ENCODE assay signal across 12 cellular contexts in the genomic region with DNA sequence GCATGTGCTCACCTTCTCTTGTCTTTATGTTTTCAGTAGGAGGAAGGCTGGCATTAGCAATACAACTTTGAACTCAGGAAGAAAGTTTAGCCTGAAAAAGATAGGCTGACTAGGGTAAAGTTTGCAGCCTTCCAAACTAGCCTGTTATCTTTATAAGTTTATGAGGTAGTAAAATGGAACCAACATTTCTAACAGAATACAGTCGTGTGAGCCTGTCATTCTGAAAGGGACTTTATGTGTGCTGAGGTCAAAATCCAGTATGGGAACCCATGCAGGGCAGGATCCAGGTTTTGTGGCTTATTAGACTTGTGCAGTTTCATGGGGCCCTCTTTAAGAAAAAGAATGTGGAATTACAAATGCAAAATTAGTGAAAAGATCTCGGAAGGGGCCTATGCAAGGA.
DNase-seq lines count a peak whose midpoint lies in the region; ATAC-seq, FAIRE-seq and TF ChIP-seq lines count a peak whose summit lies in the region.
"Had no signal": no experiment of that assay in that cellular context is flagged by ENCODE, and none has a peak within 500 bp of the region (broad histone marks: within the 10 kb centered on the region; RNA-seq: fewer than 3 reads in every experiment).

No MANE protein-coding gene starts in this region.

- in situ Hi-C loops in transverse colon (cut with MboI; ENCODE audit: low pct_ligation_motif_present in 1 of 4, low pct_unique_long_range_greater_than_20kb in 1 of 4, low sequenced_read_pairs in 3 of 4) = no loop called here

- TF ChIP-seq POLR2A in H54 (IDR thresholded peaks at IDR 0.05; ENCODE audit: low read depth, low read length) (no peak), transverse colon (IDR thresholded peaks at IDR 0.05) (no peak)

- intact Hi-C loops in left colon (cut with DNase I, micrococcal nuclease) (no loop called here), transverse colon (cut with DNase I; ENCODE audit: low total_unique reads) (no loop called here)

- H3K27ac ChIP-seq in transverse colon = peak overlapping the region; percentile 40 to 67 (median 50)
- H3K27ac ChIP-seq in SJCRH30 = no peak overlapping the region

- no peak overlapping the region for H3K4me2 ChIP-seq in Loucy (ENCODE audit: low read depth, low read length, poor library complexity, severe bottlenecking)

- H2AFZ ChIP-seq in Loucy (ENCODE audit: low read length) = peak overlapping the region; percentile 14

- H3K9ac ChIP-seq in Loucy (ENCODE audit: low read depth, low read length, poor library complexity, severe bottlenecking) = no peak overlapping the region

- H3K9me2 ChIP-seq in Loucy (replicated peaks; ENCODE audit: low read depth, low read length) = no peaks in the 10 kb centered on the region

- H3K4me3 ChIP-seq in Loucy (ENCODE audit: low read length, poor library complexity, severe bottlenecking) (no peak overlapping the region), transverse colon (no peak overlapping the region), SJCRH30 (no peak overlapping the region)

- DNase-seq in H54 (ENCODE audit: insufficient read length, low spot score) (no peak), left colon (peak in 1 of 2 donors; percentile 16), transverse colon (peak; percentile 33), glomerular visceral epithelial cell (ENCODE audit: extremely low spot score) (no peak), SJCRH30 (no peak)
- DNase-seq: CD8-positive, alpha-beta memory T cell; HCEC 1CT had no signal

- H4K20me1 ChIP-seq in Loucy (ENCODE audit: insufficient read depth, low read length, poor library complexity, severe bottlenecking) = no peaks in the 10 kb centered on the region

- peak; percentile 64 for FAIRE-seq in H54 (lab: Jason Lieb, UNC)
- FAIRE-seq: A204.1, GM18507, H1 had no signal

- H3K4me1 ChIP-seq in Loucy (ENCODE audit: insufficient read depth, low read length, poor library complexity, severe bottlenecking) (peaks cover 18% of the 10 kb centered on the region), transverse colon (peaks cover 0 to 33% (median 7%) of the 10 kb centered on the region in 4 donors), SJCRH30 (no peaks in the 10 kb centered on the region)

- H3K27me3 ChIP-seq in Loucy (ENCODE audit: insufficient read depth, low read length, poor library complexity, severe bottlenecking) (no peaks in the 10 kb centered on the region), transverse colon (no peaks in the 10 kb centered on the region), SJCRH30 (no peaks in the 10 kb centered on the region)

- WGBS in transverse colon (ENCODE audit: low coverage in 1 of 2), 2 donors = 52 to 58% methylated on average over 2 of the region's 2 CpGs

- H3K36me3 ChIP-seq in Loucy (ENCODE audit: insufficient read depth, low read length) (no peaks in the 10 kb centered on the region), transverse colon (no peaks in the 10 kb centered on the region), SJCRH30 (no peaks in the 10 kb centered on the region)

- H3F3A ChIP-seq in Loucy (ENCODE audit: low read depth) = no peaks in the 10 kb centered on the region

- peak; percentile 99 for ATAC-seq in left colon
- no peak for ATAC-seq in GM19452 (IDR thresholded peaks at IDR 0.05; ENCODE audit: unreplicated experiment)

- TF ChIP-seq EP300 in transverse colon (IDR thresholded peaks at IDR 0.05; ENCODE audit: low read depth) = no peak

- TF ChIP-seq CTCF in Loucy (conservative IDR thresholded peaks at IDR 0.05; ENCODE audit: low read length) (no peak), transverse colon (IDR thresholded peaks at IDR 0.05) (no peak)

- H3K79me2 ChIP-seq in Loucy (ENCODE audit: insufficient read depth, low read length) = no peaks in the 10 kb centered on the region

- H3K9me3 ChIP-seq in Loucy (ENCODE audit: insufficient read depth, low read depth, low read length) (no peaks in the 10 kb centered on the region), transverse colon (no peaks in the 10 kb centered on the region), SJCRH30 (replicated peaks) (no peaks in the 10 kb centered on the region)
